8 cellular contexts compared by ENCODE assay signal in the genomic region with DNA sequence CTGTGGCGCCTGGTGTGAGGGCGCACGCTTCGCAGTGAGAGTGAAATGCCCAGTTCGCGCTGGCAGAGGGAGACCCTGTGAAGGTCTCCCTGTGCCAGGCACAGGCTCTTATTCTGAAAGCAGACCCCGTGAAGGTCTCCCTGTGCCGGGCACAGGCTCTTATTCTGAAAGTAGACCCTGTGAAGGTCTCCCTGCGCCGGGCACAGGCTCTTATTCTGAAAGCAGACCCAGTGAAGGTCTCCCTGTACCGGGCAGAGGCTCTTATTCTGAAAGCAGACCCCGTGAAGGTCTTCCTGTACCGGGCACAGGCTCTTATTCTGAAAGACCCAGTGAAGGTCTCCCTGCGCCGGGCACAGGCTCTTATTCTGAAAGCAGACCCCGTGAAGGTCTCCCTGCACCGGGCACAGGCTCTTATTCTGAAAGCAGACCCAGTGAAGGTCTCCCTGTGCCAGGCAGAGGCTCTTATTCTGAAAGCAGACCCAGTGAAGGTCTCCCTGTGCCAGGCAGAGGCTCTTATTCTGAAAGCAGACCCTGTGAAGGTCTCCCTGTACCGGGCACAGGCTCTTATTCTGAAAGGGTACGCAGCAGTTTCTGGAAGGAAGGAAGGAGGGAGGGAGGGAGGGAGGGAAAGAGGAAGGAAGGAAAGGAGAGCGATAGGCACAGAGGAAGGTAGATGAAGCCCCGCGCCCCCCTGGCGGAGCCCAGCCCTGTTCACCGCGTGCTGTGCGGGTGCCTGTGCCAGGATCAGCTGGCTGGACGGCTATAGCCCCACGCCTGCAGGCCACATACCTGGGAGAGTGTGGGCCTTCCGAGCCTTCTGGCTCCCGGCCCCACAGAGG. TPM values are rescaled to one million over a fixed set of nuclear protein-coding genes. Genes with fewer than 3 reads are reported as not detected.
DNase-seq lines count a peak whose midpoint lies in the region; ATAC-seq and TF ChIP-seq lines count a peak whose summit lies in the region.

No MANE protein-coding gene starts in this region.

- ATAC-seq in HG03460 (IDR thresholded peaks at IDR 0.05; ENCODE audit: unreplicated experiment) = no peak

- peaks cover 34% of the 10 kb centered on the region for H3K4me1 Mint-ChIP-seq in activated CD4-positive, alpha-beta T cell treated with anti-CD3 and anti-CD28 coated beads, Interleukin-2, amount 10 ng/mL, durations not matched to agents 24 days and 14 days
- H3K4me1 Mint-ChIP-seq in dendritic cell treated with granulocyte-macrophage colony-stimulating factor and Interleukin-4, amounts not matched to agents 40 ng/mL and 50 ng/mL, for 4 days (ENCODE audit: low read depth) = peaks cover 34% of the 10 kb centered on the region

- H3K9me3 ChIP-seq in liver (ENCODE audit: control insufficient read depth in 4 of 4, low read length in 3 of 4) = no peaks in the 10 kb centered on the region

- TF ChIP-seq CTCF in GM12864 (IDR thresholded peaks at IDR 0.05; ENCODE audit: low read depth, low read length, missing control alignments) (no peak), liver (IDR thresholded peaks at IDR 0.05; ENCODE audit: low read depth, low read length, missing input control) (no peak)

- peaks cover 24% of the 10 kb centered on the region for H3K36me3 Mint-ChIP-seq in activated CD4-positive, alpha-beta T cell treated with anti-CD3 and anti-CD28 coated beads, Interleukin-2, amount 10 ng/mL, durations not matched to agents 24 days and 14 days (ENCODE audit: low read depth)
- H3K36me3 Mint-ChIP-seq in dendritic cell treated with granulocyte-macrophage colony-stimulating factor and Interleukin-4, amounts not matched to agents 40 ng/mL and 50 ng/mL, for 4 days (ENCODE audit: low read depth) = peaks cover 59% of the 10 kb centered on the region

- H3K4me3 ChIP-seq in GM12864 (ENCODE audit: low read depth, low read length) = peak overlapping the region; percentile 38
- peak overlapping the region; percentile 47 to 67 (median 65) for H3K4me3 ChIP-seq in liver (ENCODE audit: low read depth in 1 of 3, low read length in 3 of 3)

- H3K27me3 ChIP-seq in liver (ENCODE audit: control insufficient read depth in 4 of 4, insufficient read depth in 4 of 4, low read length in 3 of 4) = no peaks in the 10 kb centered on the region

- peak overlapping the region; percentile 88 for H3K27ac Mint-ChIP-seq in activated CD4-positive, alpha-beta T cell treated with anti-CD3 and anti-CD28 coated beads, Interleukin-2, amount 10 ng/mL, durations not matched to agents 24 days and 14 days
- H3K27ac Mint-ChIP-seq in dendritic cell treated with granulocyte-macrophage colony-stimulating factor and Interleukin-4, amounts not matched to agents 40 ng/mL and 50 ng/mL, for 4 days = peak overlapping the region; percentile 79

- no peak for TF ChIP-seq RAD21 in liver (IDR thresholded peaks at IDR 0.05)

- DNase-seq in GM12864 (ENCODE audit: low read depth) = peak; percentile 34
- DNase-seq in NCI-H345 treated with DMSO at 0.1 percent for 48 hours (lab: John Stamatoyannopoulos, UW; ENCODE audit: unreplicated experiment) = peak; percentile 28
- DNase-seq in activated CD4-positive, alpha-beta T cell treated with anti-CD3 and anti-CD28 coated beads, Interleukin-2, amount 10 ng/mL, durations not matched to agents 24 days and 14 days = peak; percentile 88
- peak; percentile 29 to 32 for DNase-seq in stimulated activated CD4-positive, alpha-beta T cell treated with anti-CD3 and anti-CD28 coated beads, Interleukin-2, amount 100 ng/mL, for 48 hours
- no peak for DNase-seq in ecto neural progenitor cell (ENCODE audit: low spot score)

- H3K27me3 Mint-ChIP-seq in activated CD4-positive, alpha-beta T cell treated with anti-CD3 and anti-CD28 coated beads, Interleukin-2, amount 10 ng/mL, durations not matched to agents 24 days and 14 days = no peaks in the 10 kb centered on the region
- H3K27me3 Mint-ChIP-seq in dendritic cell treated with granulocyte-macrophage colony-stimulating factor and Interleukin-4, amounts not matched to agents 40 ng/mL and 50 ng/mL, for 4 days = no peaks in the 10 kb centered on the region

- H3K4me3 Mint-ChIP-seq in activated CD4-positive, alpha-beta T cell treated with anti-CD3 and anti-CD28 coated beads, Interleukin-2, amount 10 ng/mL, durations not matched to agents 24 days and 14 days = peak overlapping the region; percentile 81
- H3K4me3 Mint-ChIP-seq in dendritic cell treated with granulocyte-macrophage colony-stimulating factor and Interleukin-4, amounts not matched to agents 40 ng/mL and 50 ng/mL, for 4 days = peak overlapping the region; percentile 62

- intact Hi-C loops in activated CD4-positive, alpha-beta T cell treated with anti-CD3 and anti-CD28 coated beads, Interleukin-2, amount 10 ng/mL, durations not matched to agents 24 days and 14 days (cut with micrococcal nuclease) = no loop called here
- intact Hi-C loops in dendritic cell treated with granulocyte-macrophage colony-stimulating factor and Interleukin-4, amounts not matched to agents 40 ng/mL and 50 ng/mL, for 4 days (cut with micrococcal nuclease) = no loop called here

- 22% methylated on average over 30 of the region's 30 CpGs for WGBS in liver

- no peaks in the 10 kb centered on the region for H3K9me3 Mint-ChIP-seq in activated CD4-positive, alpha-beta T cell treated with anti-CD3 and anti-CD28 coated beads, Interleukin-2, amount 10 ng/mL, durations not matched to agents 24 days and 14 days
- no peaks in the 10 kb centered on the region for H3K9me3 Mint-ChIP-seq in dendritic cell treated with granulocyte-macrophage colony-stimulating factor and Interleukin-4, amounts not matched to agents 40 ng/mL and 50 ng/mL, for 4 days

- H3K9ac ChIP-seq in liver (ENCODE audit: low read depth in 1 of 2, low read length in 2 of 2) = peak overlapping the region; percentile 14 to 64

- peak overlapping the region; percentile 65 to 70 for H3K27ac ChIP-seq in liver (ENCODE audit: low read depth in 1 of 2, low read length in 2 of 2)

- peaks cover 7 to 20% (median 7%) of the 10 kb centered on the region in 4 donors for H3K4me1 ChIP-seq in liver (ENCODE audit: control insufficient read depth in 4 of 4, insufficient read depth in 4 of 4, low read length in 3 of 4)

- peaks cover 3 to 23% (median 11%) of the 10 kb centered on the region in 4 donors for H3K36me3 ChIP-seq in liver (ENCODE audit: control insufficient read depth in 4 of 4, insufficient read depth in 3 of 4, low read depth in 1 of 4, low read length in 3 of 4)

TF ChIP-seq in liver, 16 proteins besides CTCF, POLR2A, EP300 and RAD21:
- TF ChIP-seq TAF1 (conservative IDR thresholded peaks at IDR 0.05) = no peak
- TF ChIP-seq RXRA (IDR thresholded peaks at IDR 0.05) = peak; percentile 8 to 27
- TF ChIP-seq, protein P1, sequence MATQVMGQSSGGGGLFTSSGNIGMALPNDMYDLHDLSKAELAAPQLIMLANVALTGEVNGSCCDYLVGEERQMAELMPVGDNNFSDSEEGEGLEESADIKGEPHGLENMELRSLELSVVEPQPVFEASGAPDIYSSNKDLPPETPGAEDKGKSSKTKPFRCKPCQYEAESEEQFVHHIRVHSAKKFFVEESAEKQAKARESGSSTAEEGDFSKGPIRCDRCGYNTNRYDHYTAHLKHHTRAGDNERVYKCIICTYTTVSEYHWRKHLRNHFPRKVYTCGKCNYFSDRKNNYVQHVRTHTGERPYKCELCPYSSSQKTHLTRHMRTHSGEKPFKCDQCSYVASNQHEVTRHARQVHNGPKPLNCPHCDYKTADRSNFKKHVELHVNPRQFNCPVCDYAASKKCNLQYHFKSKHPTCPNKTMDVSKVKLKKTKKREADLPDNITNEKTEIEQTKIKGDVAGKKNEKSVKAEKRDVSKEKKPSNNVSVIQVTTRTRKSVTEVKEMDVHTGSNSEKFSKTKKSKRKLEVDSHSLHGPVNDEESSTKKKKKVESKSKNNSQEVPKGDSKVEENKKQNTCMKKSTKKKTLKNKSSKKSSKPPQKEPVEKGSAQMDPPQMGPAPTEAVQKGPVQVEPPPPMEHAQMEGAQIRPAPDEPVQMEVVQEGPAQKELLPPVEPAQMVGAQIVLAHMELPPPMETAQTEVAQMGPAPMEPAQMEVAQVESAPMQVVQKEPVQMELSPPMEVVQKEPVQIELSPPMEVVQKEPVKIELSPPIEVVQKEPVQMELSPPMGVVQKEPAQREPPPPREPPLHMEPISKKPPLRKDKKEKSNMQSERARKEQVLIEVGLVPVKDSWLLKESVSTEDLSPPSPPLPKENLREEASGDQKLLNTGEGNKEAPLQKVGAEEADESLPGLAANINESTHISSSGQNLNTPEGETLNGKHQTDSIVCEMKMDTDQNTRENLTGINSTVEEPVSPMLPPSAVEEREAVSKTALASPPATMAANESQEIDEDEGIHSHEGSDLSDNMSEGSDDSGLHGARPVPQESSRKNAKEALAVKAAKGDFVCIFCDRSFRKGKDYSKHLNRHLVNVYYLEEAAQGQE (IDR thresholded peaks at IDR 0.05) = no peak
- TF ChIP-seq EGR1 (IDR thresholded peaks at IDR 0.05; ENCODE audit: low read depth in 2 of 2) = peak in 1 of 2 donors; percentile 78
- peak; percentile 73 for TF ChIP-seq NR2F2 (IDR thresholded peaks at IDR 0.05)
- TF ChIP-seq HNF4A (conservative IDR thresholded peaks at IDR 0.05) = peak in 1 of 2 donors; percentile 20
- TF ChIP-seq SP1 (IDR thresholded peaks at IDR 0.05) = peak; percentile 65

RNA-seq across cellular contexts. Expression of a gene that starts 55.3 kb away (rescaled TPM):
- total RNA-seq in activated CD4-positive, alpha-beta T cell treated with anti-CD3 and anti-CD28 coated beads, Interleukin-2, amount 10 ng/mL, durations not matched to agents 24 days and 14 days = 62.8 and 66.8 TPM in 2 replicates
- total RNA-seq in liver = 10 to 100 TPM; 28.2 to 40.9 TPM
- 10 to 100 TPM; 25.4 to 30.2 TPM for polyA plus RNA-seq in liver
